In the genomic region with DNA sequence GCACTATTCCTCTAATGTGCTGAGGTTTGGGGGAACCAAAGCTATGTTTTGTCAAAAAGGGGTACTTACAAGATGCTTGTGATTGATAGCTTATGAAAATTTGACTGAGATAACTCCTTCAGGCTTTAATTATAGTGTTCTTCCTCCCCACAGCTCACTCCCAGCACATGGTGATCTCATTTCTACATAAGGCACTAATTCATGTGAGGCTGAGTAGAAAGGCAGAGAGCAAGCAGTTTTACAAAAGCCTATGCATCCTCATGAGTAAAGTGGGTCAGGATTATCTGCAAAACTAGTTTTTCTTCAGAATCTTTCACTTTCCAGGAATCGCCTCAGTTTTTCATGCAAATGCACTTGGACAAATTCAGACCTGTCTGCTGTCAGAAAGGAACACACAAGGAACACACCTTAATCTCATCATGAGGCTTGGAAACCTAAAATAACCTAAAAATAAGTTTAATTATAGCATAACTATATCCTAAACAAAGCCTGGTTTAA, we compare ENCODE assay signal across 23 cellular contexts.
A peak's percentile ranks its signal among the peaks of the same experiment; 100 is the strongest.
DNase-seq lines count a peak whose midpoint lies in the region; ATAC-seq, FAIRE-seq and TF ChIP-seq lines count a peak whose summit lies in the region.
"Had no signal": no experiment of that assay in that cellular context is flagged by ENCODE, and none has a peak within 500 bp of the region (broad histone marks: within the 10 kb centered on the region; RNA-seq: fewer than 3 reads in every experiment).

No MANE protein-coding gene starts in this region.

- H3K79me1 ChIP-seq in H9 (ENCODE audit: insufficient read depth, low read depth, low read length, poor library complexity, severe bottlenecking) (no peaks in the 10 kb centered on the region), neuronal stem cell (ENCODE audit: low read depth, low read length) (no peaks in the 10 kb centered on the region)

- H2AK5ac ChIP-seq in H9 (ENCODE audit: insufficient read length, low read length) (no peak overlapping the region), neuronal stem cell (ENCODE audit: low read depth, low read length) (no peak overlapping the region)

- H4K91ac ChIP-seq in H9 (ENCODE audit: insufficient read length, low read depth, low read length) (no peak overlapping the region), neuronal stem cell (ENCODE audit: low read depth, low read length, poor library complexity) (no peak overlapping the region)

- no peak overlapping the region for H3K56ac ChIP-seq in H9 (ENCODE audit: insufficient read length, low read depth, low read length)

- H3K14ac ChIP-seq in H9 (ENCODE audit: insufficient read depth, low read length), result no peak overlapping the region
- no peak overlapping the region for H3K14ac ChIP-seq in neuronal stem cell (ENCODE audit: low read length)

- no peaks in the 10 kb centered on the region for H3K23me2 ChIP-seq in H9 (ENCODE audit: insufficient read length, low read depth, low read length, poor library complexity, severe bottlenecking)

- H3K4me1 ChIP-seq in breast epithelium (no peaks in the 10 kb centered on the region), keratinocyte (ENCODE audit: control insufficient read depth, extremely low read depth, insufficient read depth, low read length) (peaks cover 17% of the 10 kb centered on the region), H9 (ENCODE audit: insufficient read depth, low read length) (no peaks in the 10 kb centered on the region), neuronal stem cell (ENCODE audit: control insufficient read depth in 2 of 2, insufficient read depth in 1 of 2, low read depth in 1 of 2, low read length in 2 of 2) (no peaks in the 10 kb centered on the region)
- H3K4me1 ChIP-seq: A549, Caco-2 had no signal

- CTCF ChIA-PET in MCF 10A (lab: Yijun Ruan, JAX), result no interaction called here

- H3K23ac ChIP-seq in H9 (ENCODE audit: insufficient read length, low read depth, low read length) (no peak overlapping the region), neuronal stem cell (ENCODE audit: low read depth, low read length, poor library complexity) (no peak overlapping the region)

- POLR2A ChIA-PET in MCF 10A (lab: Yijun Ruan, JAX), result interaction anchor here (0.7 kb wide), 1 partner anchor 89 kb away, joined by 3 read pairs; no protein-coding TSS in a partner anchor

- no peaks in the 10 kb centered on the region for H3K79me2 ChIP-seq in keratinocyte (ENCODE audit: control insufficient read depth, insufficient read depth, low read length)
- no peaks in the 10 kb centered on the region for H3K79me2 ChIP-seq in H9 (ENCODE audit: insufficient read depth, low read length)

- no peaks in the 10 kb centered on the region for H3K9me3 ChIP-seq in breast epithelium
- no peaks in the 10 kb centered on the region for H3K9me3 ChIP-seq in keratinocyte (ENCODE audit: control insufficient read depth, low read depth, low read length)
- no peaks in the 10 kb centered on the region for H3K9me3 ChIP-seq in H9 (ENCODE audit: control insufficient read depth, low read depth, low read length)
- no peaks in the 10 kb centered on the region for H3K9me3 ChIP-seq in neuronal stem cell (replicated peaks in 1 of 2; ENCODE audit: control insufficient read depth in 2 of 2, insufficient read depth in 1 of 2, low read depth in 1 of 2, low read length in 2 of 2)
- H3K9me3 ChIP-seq: A549, Caco-2 had no signal

- no CpG with 5 or more reads among the region's 1 CpG for WGBS in H9 (ENCODE audit: extremely low coverage, insufficient read length, low lambda C conversion rate)
- WGBS in neuronal stem cell (ENCODE audit: extremely low coverage in 2 of 2, insufficient read length in 2 of 2, insufficient replicate concordance in 1 of 2), 2 donors, result no CpG with 5 or more reads among the region's 1 CpG

- H2BK15ac ChIP-seq in H9 (ENCODE audit: low read depth, low read length) (no peak overlapping the region), neuronal stem cell (ENCODE audit: low read length) (no peak overlapping the region)

- H3K9me1 ChIP-seq in keratinocyte (ENCODE audit: control insufficient read depth, extremely low read depth, insufficient read depth, low read length), result no peaks in the 10 kb centered on the region

- no peak overlapping the region for H3T11ph ChIP-seq in H9 (ENCODE audit: low read length)

- H3K27ac ChIP-seq in breast epithelium, result no peak overlapping the region
- no peak overlapping the region for H3K27ac ChIP-seq in keratinocyte (ENCODE audit: control insufficient read depth, insufficient read depth, low read length)
- no peak overlapping the region for H3K27ac ChIP-seq in H9 (ENCODE audit: insufficient read length, low read depth, low read length)
- H3K27ac ChIP-seq in neuronal stem cell (replicated peaks; ENCODE audit: low read length), result no peak overlapping the region
- H3K27ac ChIP-seq: 22Rv1; A549; BLaER1 treated with 17β-estradiol and CSF1 and Interleukin-3, amounts not matched to agents 10 nM and 100 nM; C4-2B had no signal

- no peak overlapping the region for H3K4me3 ChIP-seq in breast epithelium
- no peak overlapping the region for H3K4me3 ChIP-seq in bronchial epithelial cell (ENCODE audit: low read depth, low read length)
- H3K4me3 ChIP-seq in keratinocyte (ENCODE audit: control insufficient read depth in 2 of 3, extremely low read depth in 1 of 3, insufficient read depth in 2 of 3, low read depth in 1 of 3, low read length in 3 of 3), result no peak overlapping the region
- no peak overlapping the region for H3K4me3 ChIP-seq in neuronal stem cell (ENCODE audit: low read length in 2 of 2)
- H3K4me3 ChIP-seq: A549; BLaER1 treated with 17β-estradiol and CSF1 and Interleukin-3, amounts not matched to agents 10 nM and 100 nM had no signal

- H3K27me3 ChIP-seq in breast epithelium (peaks cover 0 to 3% of the 10 kb centered on the region in 2 donors), bronchial epithelial cell (ENCODE audit: control insufficient read depth, insufficient read depth, low read length) (no peaks in the 10 kb centered on the region), keratinocyte (ENCODE audit: control insufficient read depth, extremely low read depth, insufficient read depth, low read length) (no peaks in the 10 kb centered on the region), H9 (ENCODE audit: insufficient read depth, low read length) (no peaks in the 10 kb centered on the region), neuronal stem cell (ENCODE audit: control insufficient read depth in 3 of 3, insufficient read depth in 3 of 3, low read depth in 1 of 3, low read length in 3 of 3) (no peaks in the 10 kb centered on the region)
- H3K27me3 ChIP-seq: BLaER1 treated with 17β-estradiol and CSF1 and Interleukin-3, amounts not matched to agents 10 nM and 100 nM had no signal

- H2BK12ac ChIP-seq in H9 (ENCODE audit: insufficient read length, low read depth, low read length) (no peak overlapping the region), neuronal stem cell (ENCODE audit: low read length) (no peak overlapping the region)

- H3K4me2 ChIP-seq in keratinocyte (ENCODE audit: control insufficient read depth, extremely low read depth, insufficient read depth, low read depth, low read length) (no peak overlapping the region), H9 (ENCODE audit: insufficient read depth, insufficient read length, low read length) (no peak overlapping the region), neuronal stem cell (ENCODE audit: insufficient read depth, low read length, poor library complexity, severe bottlenecking) (no peak overlapping the region)
- H3K4me2 ChIP-seq: A549; BLaER1 treated with 17β-estradiol and CSF1 and Interleukin-3, amounts not matched to agents 10 nM and 100 nM had no signal

- H3K27ac Mint-ChIP-seq in MCF 10A (ENCODE audit: low read depth, unreplicated experiment) (peak overlapping the region; percentile 10), H9 (no peak overlapping the region)
- H3K27ac Mint-ChIP-seq: B cell; CD4-positive, alpha-beta T cell; CD8-positive, alpha-beta T cell had no signal

- dilution Hi-C loops in keratinocyte (cut with MboI; ENCODE audit: extremely low pct_ligation_motif_present, low sequenced_read_pairs), result no loop called here

- no peak overlapping the region for H4K8ac ChIP-seq in H9 (replicated peaks; ENCODE audit: insufficient read length, low read depth, low read length)
- H4K8ac ChIP-seq in neuronal stem cell (ENCODE audit: low read depth, low read length), result no peak overlapping the region

- H3K4ac ChIP-seq in H9 (ENCODE audit: low read depth, low read length) (no peak overlapping the region), neuronal stem cell (ENCODE audit: low read length) (no peak overlapping the region)

- H3K36me3 ChIP-seq in breast epithelium (no peaks in the 10 kb centered on the region), bronchial epithelial cell (ENCODE audit: control insufficient read depth, insufficient read depth, low read length) (no peaks in the 10 kb centered on the region), keratinocyte (ENCODE audit: control insufficient read depth in 2 of 2, extremely low read depth in 1 of 2, insufficient read depth in 2 of 2, low read length in 2 of 2) (no peaks in the 10 kb centered on the region), neuronal stem cell (replicated peaks in 1 of 2; ENCODE audit: control insufficient read depth in 2 of 2, insufficient read depth in 2 of 2, low read length in 2 of 2) (no peaks in the 10 kb centered on the region)
- H3K36me3 ChIP-seq: BLaER1 treated with 17β-estradiol and CSF1 and Interleukin-3, amounts not matched to agents 10 nM and 100 nM had no signal

- DNase-seq in MCF 10A (ENCODE audit: unreplicated experiment) (no peak), breast epithelium (ENCODE audit: low spot score in 2 of 2) (no peak), bronchial epithelial cell (ENCODE audit: low read depth) (peak; percentile 45), keratinocyte (ENCODE audit: low read depth, low spot score) (no peak), H9 (no peak), NCI-H1436 treated with DMSO at 0.1 percent for 48 hours (lab: John Stamatoyannopoulos, UW) (no peak), neuronal stem cell (ENCODE audit: low spot score) (no peak)
- DNase-seq: AML-193; Caco-2; Calu3; CD4-positive, alpha-beta T cell; CD8-positive, alpha-beta T cell; DMS79 treated with DMSO at 0.1 percent for 48 hours; GF-D8 had no signal

- TF ChIP-seq CTCF in MCF 10A (IDR thresholded peaks at IDR 0.05; ENCODE audit: unreplicated experiment) (no peak), breast epithelium (IDR thresholded peaks at IDR 0.05) (no peak), bronchial epithelial cell (IDR thresholded peaks at IDR 0.05; ENCODE audit: insufficient read depth, low read length, severe bottlenecking) (no peak), keratinocyte (optimal IDR thresholded peaks at IDR 0.05 in 1 of 3, IDR thresholded peaks at IDR 0.05 in 1 of 3, conservative IDR thresholded peaks at IDR 0.05 in 1 of 3; ENCODE audit: extremely low read depth in 1 of 3, insufficient read depth in 2 of 3, low read length in 3 of 3) (no peak), H9 (conservative IDR thresholded peaks at IDR 0.05) (no peak)

- no peaks in the 10 kb centered on the region for H3K9me3 Mint-ChIP-seq in MCF 10A (ENCODE audit: unreplicated experiment)
- no peaks in the 10 kb centered on the region for H3K9me3 Mint-ChIP-seq in H9
- H3K9me3 Mint-ChIP-seq: CD4-positive, alpha-beta T cell; CD8-positive, alpha-beta T cell had no signal

- no peak for TF ChIP-seq POLR2A in breast epithelium (IDR thresholded peaks at IDR 0.05)

- H3K18ac ChIP-seq in H9 (ENCODE audit: insufficient read length, low read depth, low read length) (no peak overlapping the region), neuronal stem cell (ENCODE audit: low read length) (no peak overlapping the region)

- H2BK120ac ChIP-seq in H9 (ENCODE audit: low read depth, low read length, poor library complexity, severe bottlenecking) (no peak overlapping the region), neuronal stem cell (ENCODE audit: low read depth, low read length) (no peak overlapping the region)

- intact Hi-C loops in MCF 10A (cut with micrococcal nuclease) (no loop called here), breast epithelium (cut with DNase I; ENCODE audit: low total_unique reads) (no loop called here)

- H4K20me1 ChIP-seq in keratinocyte (ENCODE audit: control insufficient read depth, extremely low read depth, insufficient read depth, low read length), result no peaks in the 10 kb centered on the region
- H4K20me1 ChIP-seq in H9 (ENCODE audit: control insufficient read depth, insufficient read depth, insufficient read length), result no peaks in the 10 kb centered on the region
- H4K20me1 ChIP-seq: BLaER1 treated with 17β-estradiol and CSF1 and Interleukin-3, amounts not matched to agents 10 nM and 100 nM had no signal

- H3K4me3 Mint-ChIP-seq in MCF 10A (ENCODE audit: unreplicated experiment) (no peak overlapping the region), H9 (no peak overlapping the region)
- H3K4me3 Mint-ChIP-seq: B cell; CD4-positive, alpha-beta T cell; CD8-positive, alpha-beta T cell had no signal

- no TSS peak for BruUV-seq in MCF 10A (replicated peaks; lab: Mats Ljungman, UMichigan)

- peaks cover 10% of the 10 kb centered on the region for H3K4me1 Mint-ChIP-seq in MCF 10A (ENCODE audit: insufficient read depth, unreplicated experiment)
- H3K4me1 Mint-ChIP-seq in H9, result peaks cover 0 to 5% of the 10 kb centered on the region in 2 experiments; a peak in 2 of 4 replicates
- H3K4me1 Mint-ChIP-seq: B cell had no signal

- H3K36me3 Mint-ChIP-seq in MCF 10A (ENCODE audit: insufficient read depth, unreplicated experiment) (no peaks in the 10 kb centered on the region), H9 (ENCODE audit: insufficient read depth in 1 of 3, low read depth in 3 of 3) (no peaks in the 10 kb centered on the region)
- H3K36me3 Mint-ChIP-seq: CD8-positive, alpha-beta T cell had no signal

- H3K9ac ChIP-seq in keratinocyte (ENCODE audit: control insufficient read depth, extremely low read depth, insufficient read depth, low read length) (no peak overlapping the region), H9 (ENCODE audit: extremely low read depth, insufficient read length, low read length) (no peak overlapping the region), neuronal stem cell (ENCODE audit: low read depth, low read length, poor library complexity) (no peak overlapping the region)
- H3K9ac ChIP-seq: BLaER1 treated with 17β-estradiol and CSF1 and Interleukin-3, amounts not matched to agents 10 nM and 100 nM had no signal

- peak; percentile 91 for ATAC-seq in esophagus mucosa
- ATAC-seq: A549; CD8-positive, alpha-beta T cell had no signal

- H2AFZ ChIP-seq in keratinocyte (ENCODE audit: control insufficient read depth, low read length), result no peak overlapping the region
- no peak overlapping the region for H2AFZ ChIP-seq in H9 (ENCODE audit: low read length)
- no peak overlapping the region for H2AFZ ChIP-seq in neuronal stem cell (ENCODE audit: low read length)

- H2BK20ac ChIP-seq in H9 (ENCODE audit: low read depth, low read length, poor library complexity, severe bottlenecking), result no peak overlapping the region

- no peak overlapping the region for H4K5ac ChIP-seq in H9 (ENCODE audit: insufficient read length, low read depth, low read length)

- no peak overlapping the region for H2BK5ac ChIP-seq in H9 (ENCODE audit: insufficient read length, low read length)
- no peak overlapping the region for H2BK5ac ChIP-seq in neuronal stem cell (ENCODE audit: low read length)

- H3K27me3 Mint-ChIP-seq in MCF 10A (ENCODE audit: insufficient read depth, unreplicated experiment) (no peaks in the 10 kb centered on the region), H9 (ENCODE audit: low read depth) (no peaks in the 10 kb centered on the region; the same call in 1 of the 2 replicates)
- H3K27me3 Mint-ChIP-seq: B cell had no signal

- no peak for FAIRE-seq in bronchial epithelial cell (lab: Jason Lieb, UNC)
- FAIRE-seq in keratinocyte (lab: Jason Lieb, UNC), result peak; percentile 51
- FAIRE-seq: D721Med, G401.6, GM12891 had no signal
